Comparison of ENCODE assay signal across 24 cellular contexts in genomic region chr1:11533790-11534787, GRCh38. TPM values are rescaled to one million over a fixed set of nuclear protein-coding genes. Genes with fewer than 3 reads are reported as not detected.
"Had no signal": no experiment of that assay in that cellular context is flagged by ENCODE, and none has a peak within 500 bp of the region (broad histone marks: within the 10 kb centered on the region; RNA-seq: fewer than 3 reads in every experiment).

No MANE protein-coding gene starts in this region.

- H3K4me3 ChIP-seq: esophagus squamous epithelium, gastroesophageal sphincter, psoas muscle, right lobe of liver, testis, transverse colon had no signal

- H3K27ac Mint-ChIP-seq: dendritic cell treated with granulocyte-macrophage colony-stimulating factor and Interleukin-4, amounts not matched to agents 40 ng/mL and 50 ng/mL, for 4 days; effector memory CD8-positive, alpha-beta T cell; immature natural killer cell; natural killer cell; stimulated activated naive B cell treated with anti-CD40 and anti-IgM and Interleukin-4, amounts not matched to agents 10 μg/mL and 1 μg/mL and 100 μg/mL, for 72 hours; stimulated activated naive CD8-positive, alpha-beta T cell treated with anti-CD3 and anti-CD28 coated beads, Interleukin-15, amount 100 ng/mL, for 72 hours had no signal

- H3K36me3 Mint-ChIP-seq: immature natural killer cell; natural killer cell; stimulated activated naive B cell treated with anti-CD40 and anti-IgM and Interleukin-4, amounts not matched to agents 10 μg/mL and 1 μg/mL and 100 μg/mL, for 72 hours had no signal

- H3K9ac ChIP-seq: parathyroid adenoma had no signal

- H3K27ac ChIP-seq: esophagus squamous epithelium, gastroesophageal sphincter, parathyroid adenoma, psoas muscle, right lobe of liver, testis, transverse colon had no signal

- H3K27me3 Mint-ChIP-seq: dendritic cell treated with granulocyte-macrophage colony-stimulating factor and Interleukin-4, amounts not matched to agents 40 ng/mL and 50 ng/mL, for 4 days; stimulated activated naive CD8-positive, alpha-beta T cell treated with anti-CD3 and anti-CD28 coated beads, Interleukin-15, amount 100 ng/mL, for 72 hours had no signal

- H3K9me3 Mint-ChIP-seq: dendritic cell treated with granulocyte-macrophage colony-stimulating factor and Interleukin-4, amounts not matched to agents 40 ng/mL and 50 ng/mL, for 4 days; effector memory CD8-positive, alpha-beta T cell; immature natural killer cell; natural killer cell; neural crest cell; stimulated activated naive B cell treated with anti-CD40 and anti-IgM and Interleukin-4, amounts not matched to agents 10 μg/mL and 1 μg/mL and 100 μg/mL, for 72 hours; stimulated activated naive CD8-positive, alpha-beta T cell treated with anti-CD3 and anti-CD28 coated beads, Interleukin-15, amount 100 ng/mL, for 72 hours had no signal

- DNase-seq: effector memory CD8-positive, alpha-beta T cell; esophagus squamous epithelium; foreskin fibroblast; immature natural killer cell; mammary epithelial cell; natural killer cell; nucleus accumbens; psoas muscle; retina; stimulated activated CD4-positive, alpha-beta T cell treated with anti-CD3 and anti-CD28 coated beads, Interleukin-2, amount 100 ng/mL, for 24 hours; stimulated activated CD4-positive, alpha-beta T cell treated with anti-CD3 and anti-CD28 coated beads, Interleukin-4, amount 100 ng/mL, for 4 hours; stimulated activated naive B cell treated with anti-CD40 and anti-IgM and Interleukin-4, amounts not matched to agents 10 μg/mL and 1 μg/mL and 100 μg/mL, for 72 hours; stimulated activated naive CD8-positive, alpha-beta T cell treated with anti-CD3 and anti-CD28 coated beads, Interleukin-15, amount 100 ng/mL, for 72 hours; testis; transverse colon had no signal

- H3K9me3 ChIP-seq: esophagus squamous epithelium, gastroesophageal sphincter, psoas muscle, right lobe of liver, testis, transverse colon had no signal

- ATAC-seq: effector memory CD8-positive, alpha-beta T cell; gastroesophageal sphincter; natural killer cell; psoas muscle; right lobe of liver; stimulated activated naive B cell treated with anti-CD40 and anti-IgM and Interleukin-4, amounts not matched to agents 10 μg/mL and 1 μg/mL and 100 μg/mL, for 72 hours; stimulated activated naive CD8-positive, alpha-beta T cell treated with anti-CD3 and anti-CD28 coated beads, Interleukin-15, amount 100 ng/mL, for 72 hours had no signal

- H3K4me1 ChIP-seq: esophagus squamous epithelium, gastroesophageal sphincter, parathyroid adenoma, psoas muscle, right lobe of liver, testis, transverse colon had no signal

- FAIRE-seq: colon, keratinocyte had no signal

- H3K27me3 ChIP-seq: right lobe of liver, testis, transverse colon had no signal

- H3K4me3 Mint-ChIP-seq: dendritic cell treated with granulocyte-macrophage colony-stimulating factor and Interleukin-4, amounts not matched to agents 40 ng/mL and 50 ng/mL, for 4 days; effector memory CD8-positive, alpha-beta T cell; immature natural killer cell; natural killer cell; neural crest cell; stimulated activated naive B cell treated with anti-CD40 and anti-IgM and Interleukin-4, amounts not matched to agents 10 μg/mL and 1 μg/mL and 100 μg/mL, for 72 hours; stimulated activated naive CD8-positive, alpha-beta T cell treated with anti-CD3 and anti-CD28 coated beads, Interleukin-15, amount 100 ng/mL, for 72 hours had no signal

- H3K4me1 Mint-ChIP-seq: immature natural killer cell; natural killer cell; neural crest cell; stimulated activated naive B cell treated with anti-CD40 and anti-IgM and Interleukin-4, amounts not matched to agents 10 μg/mL and 1 μg/mL and 100 μg/mL, for 72 hours; stimulated activated naive CD8-positive, alpha-beta T cell treated with anti-CD3 and anti-CD28 coated beads, Interleukin-15, amount 100 ng/mL, for 72 hours had no signal

- H3K36me3 ChIP-seq: esophagus squamous epithelium, gastroesophageal sphincter, right lobe of liver, transverse colon had no signal

RNA-seq across cellular contexts. Expression of gene DISP3, which starts 55.1 kb away (rescaled TPM):
- total RNA-seq: skeletal muscle tissue, subcutaneous adipose tissue had no signal
- polyA plus RNA-seq: keratinocyte had no signal
